In the genomic region with DNA sequence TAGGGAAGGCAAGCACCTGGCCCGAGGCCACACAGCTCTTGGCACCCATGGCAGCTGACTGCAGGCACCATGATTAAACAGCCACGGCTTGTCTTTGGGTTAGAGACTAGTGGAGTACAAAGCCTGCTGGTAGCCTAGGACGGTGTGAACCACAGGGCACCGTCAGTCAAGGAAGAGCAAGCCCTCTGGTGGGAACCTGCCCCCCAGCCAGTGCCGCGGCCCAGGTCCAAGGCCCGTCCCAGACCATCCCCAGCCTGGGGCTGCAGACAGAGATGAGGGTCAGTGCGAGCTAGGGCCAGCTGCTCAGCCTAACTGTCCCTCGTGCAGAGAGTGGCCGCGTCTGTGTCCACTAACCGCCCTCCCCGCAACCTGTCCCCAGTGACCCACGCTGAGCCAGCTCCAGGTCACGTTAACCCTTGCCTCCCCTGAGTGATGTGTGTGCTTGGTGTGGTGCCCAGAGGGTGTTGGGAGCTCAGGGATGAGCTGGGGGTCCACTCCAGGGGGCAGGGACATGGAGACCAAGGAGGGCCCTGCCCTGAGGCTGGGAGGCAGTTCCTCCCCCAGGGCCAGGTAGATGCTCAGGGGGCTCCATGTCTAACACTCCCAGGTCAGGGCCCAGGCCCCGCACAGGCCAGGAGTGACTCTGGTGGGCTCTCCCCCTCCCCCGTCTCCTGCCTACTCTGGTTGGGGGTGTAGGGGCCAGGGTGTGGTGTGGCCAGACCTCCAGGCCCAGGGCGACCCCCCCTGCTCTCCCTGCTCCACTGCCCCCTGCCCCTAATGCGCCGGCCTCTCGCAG, we compare ENCODE assay signal across 1 cellular context.
TF ChIP-seq lines count a peak whose summit lies in the region.

No MANE protein-coding gene starts in this region.

TF ChIP-seq in WTC11, 78 proteins besides CTCF, POLR2A, EP300 and RAD21 (continued from another document):
- TF ChIP-seq CBFB (CRISPR knock-in tag; IDR thresholded peaks at IDR 0.05; ENCODE audit: low read depth), result no peak
- TF ChIP-seq NFYB (CRISPR knock-in tag; conservative IDR thresholded peaks at IDR 0.05; ENCODE audit: low read depth), result no peak
- no peak for TF ChIP-seq GTF2I (CRISPR knock-in tag; conservative IDR thresholded peaks at IDR 0.05)
- TF ChIP-seq, protein P1, sequence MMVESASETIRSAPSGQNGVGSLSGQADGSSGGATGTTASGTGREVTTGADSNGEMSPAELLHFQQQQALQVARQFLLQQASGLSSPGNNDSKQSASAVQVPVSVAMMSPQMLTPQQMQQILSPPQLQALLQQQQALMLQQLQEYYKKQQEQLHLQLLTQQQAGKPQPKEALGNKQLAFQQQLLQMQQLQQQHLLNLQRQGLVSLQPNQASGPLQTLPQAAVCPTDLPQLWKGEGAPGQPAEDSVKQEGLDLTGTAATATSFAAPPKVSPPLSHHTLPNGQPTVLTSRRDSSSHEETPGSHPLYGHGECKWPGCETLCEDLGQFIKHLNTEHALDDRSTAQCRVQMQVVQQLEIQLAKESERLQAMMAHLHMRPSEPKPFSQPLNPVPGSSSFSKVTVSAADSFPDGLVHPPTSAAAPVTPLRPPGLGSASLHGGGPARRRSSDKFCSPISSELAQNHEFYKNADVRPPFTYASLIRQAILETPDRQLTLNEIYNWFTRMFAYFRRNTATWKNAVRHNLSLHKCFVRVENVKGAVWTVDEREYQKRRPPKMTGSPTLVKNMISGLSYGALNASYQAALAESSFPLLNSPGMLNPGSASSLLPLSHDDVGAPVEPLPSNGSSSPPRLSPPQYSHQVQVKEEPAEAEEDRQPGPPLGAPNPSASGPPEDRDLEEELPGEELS (CRISPR knock-in tag; IDR thresholded peaks at IDR 0.05), result no peak
- TF ChIP-seq, protein P2, sequence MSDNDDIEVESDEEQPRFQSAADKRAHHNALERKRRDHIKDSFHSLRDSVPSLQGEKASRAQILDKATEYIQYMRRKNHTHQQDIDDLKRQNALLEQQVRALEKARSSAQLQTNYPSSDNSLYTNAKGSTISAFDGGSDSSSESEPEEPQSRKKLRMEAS (CRISPR knock-in tag; IDR thresholded peaks at IDR 0.05), result no peak
- no peak for TF ChIP-seq HMGA2 (CRISPR knock-in tag; IDR thresholded peaks at IDR 0.05)
- TF ChIP-seq PRRX2 (CRISPR knock-in tag; IDR thresholded peaks at IDR 0.05), result no peak
- TF ChIP-seq, protein P3, sequence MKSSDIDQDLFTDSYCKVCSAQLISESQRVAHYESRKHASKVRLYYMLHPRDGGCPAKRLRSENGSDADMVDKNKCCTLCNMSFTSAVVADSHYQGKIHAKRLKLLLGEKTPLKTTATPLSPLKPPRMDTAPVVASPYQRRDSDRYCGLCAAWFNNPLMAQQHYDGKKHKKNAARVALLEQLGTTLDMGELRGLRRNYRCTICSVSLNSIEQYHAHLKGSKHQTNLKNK (CRISPR knock-in tag; IDR thresholded peaks at IDR 0.05), result no peak
- no peak for TF ChIP-seq EMX1 (CRISPR knock-in tag; IDR thresholded peaks at IDR 0.05)
